ENCODE assay signal across 15 cellular contexts in the genomic region with DNA sequence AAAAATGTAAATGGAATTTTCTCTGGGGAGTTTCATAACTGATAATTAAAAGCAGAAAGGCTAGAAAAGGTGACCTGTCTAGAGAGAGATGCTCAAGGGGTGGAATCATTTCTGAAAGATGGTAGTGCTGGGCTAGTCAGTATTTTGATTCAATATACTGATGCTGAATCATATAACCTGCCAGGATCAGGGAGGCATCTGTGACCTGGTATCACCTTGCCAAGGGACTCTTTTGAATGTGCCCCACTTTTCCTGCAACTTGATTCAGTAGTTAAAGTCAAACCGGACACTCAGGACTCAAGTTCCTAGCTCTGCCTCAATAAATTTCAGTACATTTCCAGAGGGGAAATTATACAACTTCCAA. TPM values are rescaled to one million over a fixed set of nuclear protein-coding genes. Genes with fewer than 3 reads are reported as not detected.
DNase-seq lines count a peak whose midpoint lies in the region; ATAC-seq lines count a peak whose summit lies in the region.
"Had no signal": no experiment of that assay in that cellular context is flagged by ENCODE, and none has a peak within 500 bp of the region (broad histone marks: within the 10 kb centered on the region; RNA-seq: fewer than 3 reads in every experiment).

No MANE protein-coding gene starts in this region.

- DNase-seq in CD8-positive, alpha-beta memory T cell, result no peak
- no peak for DNase-seq in activated CD4-positive, alpha-beta memory T cell treated with anti-CD3 and anti-CD28 coated beads, Interleukin-2, amount 10 ng/mL, durations not matched to agents 7 days and 5 days
- DNase-seq in natural killer cell treated with Interleukin-12 subunit alpha and Interleukin-12 subunit beta and Interleukin-15 and Interleukin-18, amount 100 ng/mL, for 72 hours (ENCODE audit: low spot score), result no peak
- no peak for DNase-seq in NAMALWA (ENCODE audit: low spot score)
- DNase-seq: GDM1, NCI-H2081, NCI-H82, sigmoid colon had no signal

- peak overlapping the region in 6 of 7 donors; percentile 53 to 73 (median 62) for H3K4me3 Mint-ChIP-seq in CD8-positive, alpha-beta memory T cell
- H3K4me3 Mint-ChIP-seq in activated CD4-positive, alpha-beta memory T cell treated with anti-CD3 and anti-CD28 coated beads, Interleukin-2, amount 10 ng/mL, durations not matched to agents 7 days and 5 days, result peak overlapping the region; percentile 38
- peak overlapping the region; percentile 94 for H3K4me3 Mint-ChIP-seq in natural killer cell treated with Interleukin-12 subunit alpha and Interleukin-12 subunit beta and Interleukin-15 and Interleukin-18, amount 100 ng/mL, for 72 hours

- no peak overlapping the region for H3K27ac ChIP-seq in CD8-positive, alpha-beta memory T cell (ENCODE audit: low read depth, low read length)
- H3K27ac ChIP-seq: brain microvascular endothelial cell, sigmoid colon had no signal

- no peaks in the 10 kb centered on the region for H3K27me3 Mint-ChIP-seq in CD8-positive, alpha-beta memory T cell
- no peaks in the 10 kb centered on the region for H3K27me3 Mint-ChIP-seq in activated CD4-positive, alpha-beta memory T cell treated with anti-CD3 and anti-CD28 coated beads, Interleukin-2, amount 10 ng/mL, durations not matched to agents 7 days and 5 days
- no peaks in the 10 kb centered on the region for H3K27me3 Mint-ChIP-seq in natural killer cell treated with Interleukin-12 subunit alpha and Interleukin-12 subunit beta and Interleukin-15 and Interleukin-18, amount 100 ng/mL, for 72 hours

- CTCF ChIA-PET in CD8-positive, alpha-beta memory T cell (lab: Charles Lee), result interaction anchor here (1.7 to 10.2 kb wide), 2 partner anchors 13 to 20 kb away, joined by 3 to 105 read pairs; partner anchors contain the start of gene LCP1
- CTCF ChIA-PET in activated CD4-positive, alpha-beta memory T cell treated with anti-CD3 and anti-CD28 coated beads, Interleukin-2, amount 10 ng/mL, durations not matched to agents 7 days and 5 days (lab: Charles Lee), result interaction anchor here (1.5 to 1.7 kb wide), 2 partner anchors 26 to 155 kb away, joined by 3 read pairs; no protein-coding TSS in a partner anchor

- POLR2A ChIA-PET in CD8-positive, alpha-beta memory T cell (lab: Charles Lee), result no interaction called here
- POLR2A ChIA-PET in activated CD4-positive, alpha-beta memory T cell treated with anti-CD3 and anti-CD28 coated beads, Interleukin-2, amount 10 ng/mL, durations not matched to agents 7 days and 5 days (lab: Charles Lee), result interaction anchor here (18.7 kb wide), 1 partner anchor 10 kb away, joined by 552 read pairs; the partner anchor contains the start of gene LCP1

- H3K4me3 ChIP-seq in CD8-positive, alpha-beta memory T cell (ENCODE audit: low read length), result no peak overlapping the region
- H3K4me3 ChIP-seq: sigmoid colon had no signal

- peaks cover 4% of the 10 kb centered on the region for H3K36me3 ChIP-seq in CD8-positive, alpha-beta memory T cell (ENCODE audit: insufficient read depth, low read length)
- H3K36me3 ChIP-seq: brain microvascular endothelial cell, sigmoid colon had no signal

- H3K9me3 ChIP-seq in CD8-positive, alpha-beta memory T cell (ENCODE audit: low read length), result no peaks in the 10 kb centered on the region
- H3K9me3 ChIP-seq: sigmoid colon had no signal

- peak overlapping the region; percentile 71 to 98 (median 92) for H3K27ac Mint-ChIP-seq in CD8-positive, alpha-beta memory T cell
- peak overlapping the region; percentile 60 for H3K27ac Mint-ChIP-seq in activated CD4-positive, alpha-beta memory T cell treated with anti-CD3 and anti-CD28 coated beads, Interleukin-2, amount 10 ng/mL, durations not matched to agents 7 days and 5 days
- H3K27ac Mint-ChIP-seq in natural killer cell treated with Interleukin-12 subunit alpha and Interleukin-12 subunit beta and Interleukin-15 and Interleukin-18, amount 100 ng/mL, for 72 hours, result peak overlapping the region; percentile 92 to 97

- peaks cover 78 to 93% (median 86%) of the 10 kb centered on the region in 3 donors for H3K4me1 Mint-ChIP-seq in CD8-positive, alpha-beta memory T cell
- peaks cover 87% of the 10 kb centered on the region for H3K4me1 Mint-ChIP-seq in activated CD4-positive, alpha-beta memory T cell treated with anti-CD3 and anti-CD28 coated beads, Interleukin-2, amount 10 ng/mL, durations not matched to agents 7 days and 5 days
- H3K4me1 Mint-ChIP-seq in natural killer cell treated with Interleukin-12 subunit alpha and Interleukin-12 subunit beta and Interleukin-15 and Interleukin-18, amount 100 ng/mL, for 72 hours (ENCODE audit: low read depth in 2 of 2), result peaks cover 76 to 85% of the 10 kb centered on the region in 2 donors

- peak; percentile 1 for ATAC-seq in GM18867 (IDR thresholded peaks at IDR 0.05; ENCODE audit: unreplicated experiment)
- peak in 1 of 2 donors; percentile 20 for ATAC-seq in natural killer cell treated with Interleukin-12 subunit alpha and Interleukin-12 subunit beta and Interleukin-15 and Interleukin-18, amount 100 ng/mL, for 72 hours
- ATAC-seq in HG03457 (IDR thresholded peaks at IDR 0.05; ENCODE audit: unreplicated experiment), result no peak
- ATAC-seq in HG02852 (IDR thresholded peaks at IDR 0.05; ENCODE audit: unreplicated experiment), result no peak
- ATAC-seq: HCT116 had no signal

- H3K36me3 Mint-ChIP-seq in CD8-positive, alpha-beta memory T cell, result peaks cover 3 to 37% (median 10%) of the 10 kb centered on the region in 3 donors
- H3K36me3 Mint-ChIP-seq in activated CD4-positive, alpha-beta memory T cell treated with anti-CD3 and anti-CD28 coated beads, Interleukin-2, amount 10 ng/mL, durations not matched to agents 7 days and 5 days (ENCODE audit: low read depth), result peaks cover 84% of the 10 kb centered on the region
- peaks cover 45% of the 10 kb centered on the region for H3K36me3 Mint-ChIP-seq in natural killer cell treated with Interleukin-12 subunit alpha and Interleukin-12 subunit beta and Interleukin-15 and Interleukin-18, amount 100 ng/mL, for 72 hours

- H3K9me3 Mint-ChIP-seq in CD8-positive, alpha-beta memory T cell, result no peaks in the 10 kb centered on the region
- no peaks in the 10 kb centered on the region for H3K9me3 Mint-ChIP-seq in activated CD4-positive, alpha-beta memory T cell treated with anti-CD3 and anti-CD28 coated beads, Interleukin-2, amount 10 ng/mL, durations not matched to agents 7 days and 5 days
- H3K9me3 Mint-ChIP-seq in natural killer cell treated with Interleukin-12 subunit alpha and Interleukin-12 subunit beta and Interleukin-15 and Interleukin-18, amount 100 ng/mL, for 72 hours, result no peaks in the 10 kb centered on the region

- H3K27me3 ChIP-seq in CD8-positive, alpha-beta memory T cell (ENCODE audit: insufficient read depth, low read length, poor library complexity, severe bottlenecking), result no peaks in the 10 kb centered on the region
- H3K27me3 ChIP-seq: brain microvascular endothelial cell, sigmoid colon had no signal

- H3K4me1 ChIP-seq in CD8-positive, alpha-beta memory T cell (ENCODE audit: insufficient read depth, low read length), result peaks cover 81% of the 10 kb centered on the region

RNA-seq across cellular contexts. Expression of gene LCP1, which starts 15.8 kb away (rescaled TPM):
- total RNA-seq in CD8-positive, alpha-beta memory T cell, result 100 to 1,000 TPM; 838 to 869 TPM
- 1,545 TPM for polyA plus RNA-seq in CD8-positive, alpha-beta memory T cell
- 1,000 to 10,000 TPM; 1,272 to 1,280 TPM for total RNA-seq in activated CD4-positive, alpha-beta memory T cell treated with anti-CD3 and anti-CD28 coated beads, Interleukin-2, amount 10 ng/mL, durations not matched to agents 7 days and 5 days
- 1,000 to 10,000 TPM in 1 of 2 donors, 100 to 1,000 TPM in 1; 844 to 1,356 TPM for total RNA-seq in natural killer cell treated with Interleukin-12 subunit alpha and Interleukin-12 subunit beta and Interleukin-15 and Interleukin-18, amount 100 ng/mL, for 72 hours
- total RNA-seq: LHCN-M2, lung microvascular endothelial cell had no signal

RNA-seq across cellular contexts. Expression of gene LRRC63, which starts 45.5 kb away (rescaled TPM):
- total RNA-seq in CD8-positive, alpha-beta memory T cell, result under 1 TPM; 0.55 TPM
- polyA plus RNA-seq in CD8-positive, alpha-beta memory T cell, result not detected
- total RNA-seq in activated CD4-positive, alpha-beta memory T cell treated with anti-CD3 and anti-CD28 coated beads, Interleukin-2, amount 10 ng/mL, durations not matched to agents 7 days and 5 days, result 1 to 10 TPM in 1 of 2 experiments, under 1 TPM in 1; 0.83 to 1.1 TPM
- under 1 TPM; 0.42 to 0.59 TPM for total RNA-seq in natural killer cell treated with Interleukin-12 subunit alpha and Interleukin-12 subunit beta and Interleukin-15 and Interleukin-18, amount 100 ng/mL, for 72 hours
- total RNA-seq: LHCN-M2, sigmoid colon had no signal
- polyA plus RNA-seq: sigmoid colon had no signal

Comparison
In these comparisons a context has a peak if more than half of its experiments do, and no peak if none do; other contexts are left out.
1. H3K4me3 Mint-ChIP-seq: peak in every context shown above with its lines; median percentile 94 in natural killer cell treated with Interleukin-12 subunit alpha and Interleukin-12 subunit beta and Interleukin-15 and Interleukin-18, amount 100 ng/mL, for 72 hours; 62 in CD8-positive, alpha-beta memory T cell; 38 in activated CD4-positive, alpha-beta memory T cell treated with anti-CD3 and anti-CD28 coated beads, Interleukin-2, amount 10 ng/mL, durations not matched to agents 7 days and 5 days.